14 cellular contexts compared by ENCODE assay signal in genomic region chr16:1377406-1378010, GRCh38. TPM values are rescaled to one million over a fixed set of nuclear protein-coding genes. Genes with fewer than 3 reads are reported as not detected.
DNase-seq lines count a peak whose midpoint lies in the region; ATAC-seq, FAIRE-seq and TF ChIP-seq lines count a peak whose summit lies in the region.
"Had no signal": no experiment of that assay in that cellular context is flagged by ENCODE, and none has a peak within 500 bp of the region (broad histone marks: within the 10 kb centered on the region; RNA-seq: fewer than 3 reads in every experiment).

No MANE protein-coding gene starts in this region.

- ATAC-seq in SK-N-SH treated with all-trans-retinoic acid at 6 μM for 48 hours = no peak
- no peak for ATAC-seq in GM12878
- ATAC-seq in GM18909 (IDR thresholded peaks at IDR 0.05; ENCODE audit: poor library complexity, unreplicated experiment) = no peak
- ATAC-seq: lower lobe of right lung, right cardiac atrium had no signal

- no peak overlapping the region for H2BK120ac ChIP-seq in trophoblast cell (ENCODE audit: insufficient read depth, low read length, poor library complexity)

- H4K91ac ChIP-seq in trophoblast cell (ENCODE audit: low read depth, low read length) = no peak overlapping the region

- H3K4me2 ChIP-seq in SK-N-SH (peak overlapping the region; percentile 99; the same call in 1 of the 2 replicates), GM12878 (ENCODE audit: control insufficient read depth, insufficient read depth) (peak overlapping the region; percentile 80; the same call in 1 of the 2 replicates), trophoblast cell (ENCODE audit: low read length) (peak overlapping the region; percentile 7)
- H3K4me2 ChIP-seq: KMS-11 had no signal

- H3K79me2 ChIP-seq in SK-N-SH (ENCODE audit: insufficient read depth) (peaks cover 9% of the 10 kb centered on the region; the same call in 1 of the 2 replicates), GM12878 (ENCODE audit: control insufficient read depth, insufficient read depth, low read length) (peaks cover 18% of the 10 kb centered on the region), trophoblast cell (ENCODE audit: control insufficient read depth, insufficient read depth, low read length, poor library complexity) (peaks cover 17% of the 10 kb centered on the region)

- no peak for TF ChIP-seq EP300 in SK-N-SH (IDR thresholded peaks at IDR 0.05; ENCODE audit: borderline replicate concordance in 1 of 2, low read depth in 1 of 2, low read length in 1 of 2)
- no peak for TF ChIP-seq EP300 in GM12878 (IDR thresholded peaks at IDR 0.05; ENCODE audit: borderline replicate concordance in 1 of 2, control insufficient read depth in 1 of 2, low read depth in 2 of 2, low read length in 2 of 2)

- peak overlapping the region; percentile 61 for H3K4ac ChIP-seq in trophoblast cell (ENCODE audit: low read depth, low read length)

- H3K9me2 ChIP-seq in SK-N-SH = no peaks in the 10 kb centered on the region

- intact Hi-C loops in GM12878 (cut with micrococcal nuclease; ENCODE audit: unreplicated experiment) = no loop called here

- SMC1A ChIA-PET in GM12878 (lab: Charles Lee; ENCODE audit: uncharacterized antibody, unreplicated experiment) = no interaction called here

- H4K8ac ChIP-seq in trophoblast cell (ENCODE audit: low read depth, low read length) = no peak overlapping the region

- POLR2A ChIA-PET in SK-N-SH (lab: Yijun Ruan, JAX) (interaction anchor here (1.1 kb wide), 1 partner anchor 43 kb away, joined by 3 read pairs; the partner anchor contains the start of gene UQCC4), GM12878 (lab: Charles Lee) (no interaction called here)

- no peaks in the 10 kb centered on the region for H3K27me3 ChIP-seq in SK-N-SH (ENCODE audit: insufficient read depth)
- no peaks in the 10 kb centered on the region for H3K27me3 ChIP-seq in HUES64 (ENCODE audit: insufficient read depth, low read length)
- no peaks in the 10 kb centered on the region for H3K27me3 ChIP-seq in GM12878 (replicated peaks in 1 of 2; ENCODE audit: control insufficient read depth in 2 of 2, insufficient read depth in 2 of 2, low read length in 1 of 2)
- no peaks in the 10 kb centered on the region for H3K27me3 ChIP-seq in trophoblast cell (ENCODE audit: insufficient read depth, low read length)
- H3K27me3 ChIP-seq: Peyer's patch had no signal

- no peak overlapping the region for H2BK12ac ChIP-seq in trophoblast cell (ENCODE audit: low read length)

- RAD21 ChIA-PET in GM12878 (lab: Charles Lee; ENCODE audit: unreplicated experiment) = no interaction called here

- TF ChIP-seq RAD21 in SK-N-SH (IDR thresholded peaks at IDR 0.05; ENCODE audit: low read length) = no peak
- no peak for TF ChIP-seq RAD21 in GM12878 (IDR thresholded peaks at IDR 0.05; ENCODE audit: insufficient read depth, low read depth, low read length)

- peaks cover 10% of the 10 kb centered on the region for H3K79me1 ChIP-seq in trophoblast cell (ENCODE audit: low read length)

- H2AK5ac ChIP-seq in trophoblast cell (ENCODE audit: low read length) = no peak overlapping the region

- FAIRE-seq in GM12878 (lab: Jason Lieb, UNC) = no peak
- no peak for FAIRE-seq in urothelium cell line (lab: Jason Lieb, UNC)

- H3K4me1 ChIP-seq in SK-N-SH (ENCODE audit: control insufficient read depth in 1 of 2, insufficient read depth in 2 of 2, low read depth in 1 of 2, low read length in 1 of 2) (peaks cover 9 to 12% of the 10 kb centered on the region in 2 experiments; a peak in 3 of 4 replicates), HUES64 (ENCODE audit: insufficient read depth, low read length) (0 out of 2 replicates have a peak, but pooled peaks cover 4% of the 10 kb centered on the region), GM12878 (ENCODE audit: control insufficient read depth, insufficient read depth, low read length) (peaks cover 8% of the 10 kb centered on the region; the same call in 1 of the 2 replicates), trophoblast cell (ENCODE audit: control insufficient read depth in 1 of 2, insufficient read depth in 2 of 2, low read length in 2 of 2) (peaks cover 9 to 15% of the 10 kb centered on the region in 2 experiments)

- no peak overlapping the region for H2BK5ac ChIP-seq in trophoblast cell (ENCODE audit: low read depth, low read length, poor library complexity)

- WGBS in SK-N-SH (ENCODE audit: low lambda C conversion rate) = 93% methylated on average over 9 of the region's 10 CpGs
- 85% methylated on average over 10 of the region's 10 CpGs for WGBS in HUES64
- 91% methylated on average over 6 of the region's 10 CpGs for WGBS in GM12878 (ENCODE audit: insufficient coverage, insufficient replicate concordance, low lambda C conversion rate, missing lambda C conversion rate)
- no CpG with 5 or more reads among the region's 10 CpGs for WGBS in trophoblast cell (ENCODE audit: extremely low coverage, insufficient coverage, insufficient read length)

- H3K9me3 ChIP-seq in SK-N-SH (no peaks in the 10 kb centered on the region), HUES64 (ENCODE audit: insufficient read depth, low read depth, low read length) (no peaks in the 10 kb centered on the region), GM12878 (replicated peaks; ENCODE audit: control insufficient read depth, insufficient read depth, low read length) (no peaks in the 10 kb centered on the region), trophoblast cell (ENCODE audit: insufficient read depth, low read depth, low read length) (peaks cover 2% of the 10 kb centered on the region)
- H3K9me3 ChIP-seq: lower lobe of right lung, Peyer's patch had no signal

- no peak overlapping the region for H3K23ac ChIP-seq in trophoblast cell (ENCODE audit: low read length)

- in situ Hi-C loops in GM12878 (cut with MboI) = no loop called here

- H4K12ac ChIP-seq in trophoblast cell (ENCODE audit: low read depth, low read length) = no peak overlapping the region

- TF ChIP-seq CTCF in SK-N-SH (IDR thresholded peaks at IDR 0.05) (no peak), GM12878 (IDR thresholded peaks at IDR 0.05 in 2 of 3, conservative IDR thresholded peaks at IDR 0.05 in 1 of 3; ENCODE audit: control insufficient read depth in 2 of 3, extremely low read depth in 1 of 3, insufficient read depth in 1 of 3, low read depth in 3 of 3, low read length in 3 of 3) (no peak)

- H3K9ac ChIP-seq in SK-N-SH (no peak overlapping the region), HUES64 (ENCODE audit: low read depth, low read length) (no peak overlapping the region), GM12878 (ENCODE audit: control insufficient read depth, insufficient read depth, low read length) (no peak overlapping the region; the same call in 1 of the 2 replicates), trophoblast cell (ENCODE audit: low read length) (no peak overlapping the region)
- H3K9ac ChIP-seq: KMS-11 had no signal

- H3K27ac ChIP-seq in SK-N-SH (ENCODE audit: low read depth in 2 of 2, low read length in 1 of 2) (no peak overlapping the region), HUES64 (ENCODE audit: low read depth, low read length) (no peak overlapping the region), GM12878 (ENCODE audit: control insufficient read depth, insufficient read depth) (no peak overlapping the region), trophoblast cell (ENCODE audit: low read depth, low read length) (no peak overlapping the region)
- H3K27ac ChIP-seq: KMS-11, lower lobe of right lung, Peyer's patch, WERI-Rb-1 had no signal

- no peak for TF ChIP-seq POLR2A in GM12878 (IDR thresholded peaks at IDR 0.05; ENCODE audit: low read depth, low read length)

- H3K36me3 ChIP-seq in SK-N-SH (replicated peaks in 1 of 2; ENCODE audit: control insufficient read depth in 1 of 2, insufficient read depth in 2 of 2, low read length in 1 of 2) (peaks cover 0 to 3% of the 10 kb centered on the region in 2 experiments), HUES64 (ENCODE audit: insufficient read depth, low read length) (0 out of 2 replicates have a peak, but pooled peaks cover 9% of the 10 kb centered on the region), GM12878 (ENCODE audit: control insufficient read depth in 2 of 2, insufficient read depth in 2 of 2, low read length in 1 of 2) (no peaks in the 10 kb centered on the region; a peak in 1 of 4 replicates), trophoblast cell (ENCODE audit: control insufficient read depth in 1 of 2, insufficient read depth in 2 of 2, low read length in 2 of 2) (peaks cover 23 to 24% of the 10 kb centered on the region in 2 experiments)
- H3K36me3 ChIP-seq: WERI-Rb-1 had no signal

- no peak overlapping the region for H3K14ac ChIP-seq in trophoblast cell (ENCODE audit: low read length)

- no peaks in the 10 kb centered on the region for H4K20me1 ChIP-seq in SK-N-SH (ENCODE audit: insufficient read depth)
- no peaks in the 10 kb centered on the region for H4K20me1 ChIP-seq in GM12878 (ENCODE audit: control insufficient read depth, insufficient read depth)

- peak overlapping the region; percentile 24 for H3K18ac ChIP-seq in trophoblast cell (ENCODE audit: low read length)

- H2AFZ ChIP-seq in SK-N-SH (ENCODE audit: low read depth) = no peak overlapping the region
- H2AFZ ChIP-seq in GM12878 (ENCODE audit: control insufficient read depth, low read depth, low read length) = no peak overlapping the region
- H2AFZ ChIP-seq in trophoblast cell (ENCODE audit: insufficient read depth, low read length, poor library complexity) = no peak overlapping the region

- BruUV-seq in GM12878 (replicated peaks; lab: Mats Ljungman, UMichigan) = no TSS peak

- DNase-seq in SK-N-SH (no peak), GM12878 (ENCODE audit: low read depth, low spot score) (no peak), trophoblast cell (no peak), urothelium cell line (ENCODE audit: low spot score) (no peak), NCI-H187 (lab: John Stamatoyannopoulos, UW) (no peak)
- DNase-seq: 8988T, lower lobe of right lung, Peyer's patch, WERI-Rb-1 had no signal

- no peak overlapping the region for H3K4me3 ChIP-seq in SK-N-SH (ENCODE audit: low read depth in 2 of 2, low read length in 1 of 2)
- peak overlapping the region; percentile 79; the same call in 1 of the 2 replicates for H3K4me3 ChIP-seq in HUES64 (ENCODE audit: low read length)
- H3K4me3 ChIP-seq in GM12878 = 0 out of 2 replicates have a peak overlapping the region, but pooled peaks have one; percentile 73
- H3K4me3 ChIP-seq in trophoblast cell (ENCODE audit: low read depth, low read length) = no peak overlapping the region
- H3K4me3 ChIP-seq: lower lobe of right lung, Peyer's patch had no signal

- peaks cover 10% of the 10 kb centered on the region for H3F3A ChIP-seq in SK-N-SH (replicated peaks; ENCODE audit: insufficient read depth)

- CTCF ChIA-PET in SK-N-SH (lab: Yijun Ruan, JAX) = interaction anchor here (0.6 to 3.9 kb wide), 5 partner anchors 8 to 40 kb away, joined by 3 to 39 read pairs (median 3); no protein-coding TSS in a partner anchor
- CTCF ChIA-PET in GM12878 (lab: Yijun Ruan, JAX) = interaction anchor here (2.4 kb wide), 1 partner anchor 14 kb away, joined by 10 read pairs; no protein-coding TSS in a partner anchor

RNA-seq across cellular contexts. Expression of gene GNPTG, which starts 25.8 kb away (rescaled TPM):
- polyA plus RNA-seq in SK-N-SH (2012; rRNA removed) = 113 and 114 TPM in 2 replicates
- 53.9 and 77.4 TPM in 2 replicates for polyA plus RNA-seq in SK-N-SH (2012; cell fraction: cytosol; rRNA removed)
- polyA plus RNA-seq in SK-N-SH (2012; cell fraction: nucleus; rRNA removed) = 170 and 246 TPM in 2 replicates
- 14.9 TPM for polyA plus RNA-seq in HUES64 (2013, experiment 1 of 2)
- polyA plus RNA-seq in HUES64 (2013, experiment 2 of 2) = 14.2 TPM
- total RNA-seq in GM12878 (2013; cell fraction: nucleolus; rRNA removed) = 14.1 and 16.1 TPM in 2 replicates
- 19.8 and 21.9 TPM in 2 replicates for total RNA-seq in GM12878 (2014; rRNA removed)
- 10.7 TPM in 2 replicates for total RNA-seq in GM12878 (2014; rRNA removed; fragmentation: Illumina TruSeq; extraction: Trizol)
- 23.6 and 25.3 TPM in 2 replicates for total RNA-seq in GM12878 (2021)
- polyA plus RNA-seq in GM12878 (2011; ENCODE audit: low read depth) = 8.7 TPM
- 9.5 and 19.9 TPM in 2 replicates for polyA plus RNA-seq in GM12878 (2011; rRNA removed)
- 27.0 and 37.0 TPM in 2 replicates for polyA plus RNA-seq in GM12878 (2011; cell fraction: cytosol; rRNA removed)
- polyA plus RNA-seq in GM12878 (2011; cell fraction: nucleus; rRNA removed) = 63.8 and 81.0 TPM in 2 replicates
- polyA plus RNA-seq in GM12878 (2012) = 21.9 and 23.7 TPM in 2 replicates
- polyA plus RNA-seq in GM12878 (2014; fragmentation: Illumina TruSeq; extraction: Trizol) = 2.5 and 7.9 TPM in 2 replicates
- 1 to 10 TPM in 1 of 2 experiments, under 1 TPM in 1; 0.80 to 2.4 TPM for polyA plus RNA-seq in GM12878 (2014; fragmentation: Nextera tagmentation; extraction: Ambion mirVana)
- polyA plus RNA-seq in GM12878 (2014; rRNA removed) = 29.9 and 36.9 TPM in 2 replicates
- 10 to 100 TPM; 25.9 to 32.6 TPM for polyA plus RNA-seq in GM12878 (2016; fragmentation: Nextera tagmentation; extraction: Ambion mirVana)
- 7.9 and 8.0 TPM in 2 replicates for polyA minus RNA-seq in GM12878 (2011; rRNA and poly(A)+ RNA removed)
- polyA minus RNA-seq in GM12878 (2011; cell fraction: cytosol; rRNA and poly(A)+ RNA removed) = 7.3 and 8.2 TPM in 2 replicates
- 6.5 and 16.5 TPM in 2 replicates for polyA minus RNA-seq in GM12878 (2011; cell fraction: nucleus; rRNA and poly(A)+ RNA removed)
- 23.8 and 24.6 TPM in 2 replicates for polyA plus RNA-seq in trophoblast cell (2013)

RNA-seq across cellular contexts. Expression of gene TSR3, which starts 25.8 kb away (rescaled TPM):
- polyA plus RNA-seq in SK-N-SH (2012; rRNA removed) (67.6 and 87.3 TPM in 2 replicates), GM12878 (2011; rRNA removed) (12.3 and 26.2 TPM in 2 replicates), GM12878 (2014; fragmentation: Illumina TruSeq; extraction: Trizol) (0.81 and 9.9 TPM in 2 replicates), GM12878 (2014; fragmentation: Nextera tagmentation; extraction: Ambion mirVana) (10 to 100 TPM in 1 of 2 experiments, 1 to 10 TPM in 1; 3.4 to 11.2 TPM), GM12878 (2014; rRNA removed) (72.2 and 86.1 TPM in 2 replicates), GM12878 (2016; fragmentation: Nextera tagmentation; extraction: Ambion mirVana) (100 to 1,000 TPM; 101 to 108 TPM)
- polyA plus RNA-seq in SK-N-SH (2012; cell fraction: cytosol; rRNA removed) = 57.7 and 71.3 TPM in 2 replicates
- polyA plus RNA-seq in SK-N-SH (2012; cell fraction: nucleus; rRNA removed) = 44.6 and 53.0 TPM in 2 replicates
- polyA plus RNA-seq in HUES64 (2013, experiment 1 of 2) = 50.1 TPM
- 45.6 TPM for polyA plus RNA-seq in HUES64 (2013, experiment 2 of 2)
- total RNA-seq in GM12878 (2013; cell fraction: nucleolus; rRNA removed) = 6.0 and 6.3 TPM in 2 replicates
- total RNA-seq in GM12878 (2014; rRNA removed) (72.7 and 73.7 TPM in 2 replicates), GM12878 (2014; rRNA removed; fragmentation: Illumina TruSeq; extraction: Trizol) (20.9 and 23.4 TPM in 2 replicates), GM12878 (2021) (66.1 and 67.6 TPM in 2 replicates)
- polyA plus RNA-seq in GM12878 (2011; ENCODE audit: low read depth) = 7.7 TPM
- 37.2 and 58.2 TPM in 2 replicates for polyA plus RNA-seq in GM12878 (2011; cell fraction: cytosol; rRNA removed)
- 25.4 and 32.3 TPM in 2 replicates for polyA plus RNA-seq in GM12878 (2011; cell fraction: nucleus; rRNA removed)
- 36.1 and 41.1 TPM in 2 replicates for polyA plus RNA-seq in GM12878 (2012)
- 5.3 and 22.8 TPM in 2 replicates for polyA minus RNA-seq in GM12878 (2011; rRNA and poly(A)+ RNA removed)
- 16.0 and 19.3 TPM in 2 replicates for polyA minus RNA-seq in GM12878 (2011; cell fraction: cytosol; rRNA and poly(A)+ RNA removed)
- polyA minus RNA-seq in GM12878 (2011; cell fraction: nucleus; rRNA and poly(A)+ RNA removed) = 6.5 and 9.8 TPM in 2 replicates
- 34.9 and 35.3 TPM in 2 replicates for polyA plus RNA-seq in trophoblast cell (2013)

RNA-seq across cellular contexts. Expression of gene UNKL, which starts 37.0 kb away (rescaled TPM):
- polyA plus RNA-seq in SK-N-SH (2012; rRNA removed) = 16.3 and 16.4 TPM in 2 replicates
- 8.4 and 10.3 TPM in 2 replicates for polyA plus RNA-seq in SK-N-SH (2012; cell fraction: cytosol; rRNA removed)
- 58.9 and 79.6 TPM in 2 replicates for polyA plus RNA-seq in SK-N-SH (2012; cell fraction: nucleus; rRNA removed)
- 15.2 TPM for polyA plus RNA-seq in HUES64 (2013, experiment 1 of 2)
- polyA plus RNA-seq in HUES64 (2013, experiment 2 of 2) = 21.9 TPM
- total RNA-seq in GM12878 (2013; cell fraction: nucleolus; rRNA removed) = 59.6 and 66.8 TPM in 2 replicates
- total RNA-seq in GM12878 (2014; rRNA removed) = 7.5 and 12.4 TPM in 2 replicates
- 3.5 and 5.4 TPM in 2 replicates for total RNA-seq in GM12878 (2014; rRNA removed; fragmentation: Illumina TruSeq; extraction: Trizol)
- 18.4 and 21.6 TPM in 2 replicates for total RNA-seq in GM12878 (2021)
- 6.8 TPM for polyA plus RNA-seq in GM12878 (2011; ENCODE audit: low read depth)
- polyA plus RNA-seq in GM12878 (2011; rRNA removed) = 8.9 and 11.2 TPM in 2 replicates
- 8.2 and 12.7 TPM in 2 replicates for polyA plus RNA-seq in GM12878 (2011; cell fraction: cytosol; rRNA removed)
- 109 and 131 TPM in 2 replicates for polyA plus RNA-seq in GM12878 (2011; cell fraction: nucleus; rRNA removed)
- 10.9 and 18.3 TPM in 2 replicates for polyA plus RNA-seq in GM12878 (2012)
- 1.1 and 2.1 TPM in 2 replicates for polyA plus RNA-seq in GM12878 (2014; fragmentation: Illumina TruSeq; extraction: Trizol)
- under 1 TPM; 0.40 to 0.57 TPM for polyA plus RNA-seq in GM12878 (2014; fragmentation: Nextera tagmentation; extraction: Ambion mirVana)
- 15.1 and 20.7 TPM in 2 replicates for polyA plus RNA-seq in GM12878 (2014; rRNA removed)
- polyA plus RNA-seq in GM12878 (2016; fragmentation: Nextera tagmentation; extraction: Ambion mirVana) = 1 to 10 TPM; 8.6 to 9.6 TPM
- 4.3 and 6.6 TPM in 2 replicates for polyA minus RNA-seq in GM12878 (2011; rRNA and poly(A)+ RNA removed)
- polyA minus RNA-seq in GM12878 (2011; cell fraction: cytosol; rRNA and poly(A)+ RNA removed) = 6.7 and 10.3 TPM in 2 replicates
- polyA minus RNA-seq in GM12878 (2011; cell fraction: nucleus; rRNA and poly(A)+ RNA removed) = 14.6 and 20.2 TPM in 2 replicates
- 24.9 and 25.4 TPM in 2 replicates for polyA plus RNA-seq in trophoblast cell (2013)

RNA-seq across cellular contexts. Expression of gene UQCC4, which starts 43.0 kb away (rescaled TPM):
- polyA plus RNA-seq in SK-N-SH (2012; rRNA removed) = 47.6 and 51.9 TPM in 2 replicates
- 38.1 and 42.7 TPM in 2 replicates for polyA plus RNA-seq in SK-N-SH (2012; cell fraction: cytosol; rRNA removed)
- 32.6 and 44.5 TPM in 2 replicates for polyA plus RNA-seq in SK-N-SH (2012; cell fraction: nucleus; rRNA removed)
- polyA plus RNA-seq in HUES64 (2013, experiment 1 of 2) = 14.5 TPM
- 17.6 TPM for polyA plus RNA-seq in HUES64 (2013, experiment 2 of 2)
- total RNA-seq in GM12878 (2013; cell fraction: nucleolus; rRNA removed) = 7.8 and 10.6 TPM in 2 replicates
- 23.8 and 29.2 TPM in 2 replicates for total RNA-seq in GM12878 (2014; rRNA removed)
- total RNA-seq in GM12878 (2014; rRNA removed; fragmentation: Illumina TruSeq; extraction: Trizol) = 12.4 and 15.1 TPM in 2 replicates
- 21.9 and 23.7 TPM in 2 replicates for total RNA-seq in GM12878 (2021)
- polyA plus RNA-seq in GM12878 (2011; ENCODE audit: low read depth) = 12.4 TPM
- 24.5 and 32.9 TPM in 2 replicates for polyA plus RNA-seq in GM12878 (2011; rRNA removed)
- 41.9 and 49.1 TPM in 2 replicates for polyA plus RNA-seq in GM12878 (2011; cell fraction: cytosol; rRNA removed)
- polyA plus RNA-seq in GM12878 (2011; cell fraction: nucleus; rRNA removed) = 21.9 and 25.0 TPM in 2 replicates
- polyA plus RNA-seq in GM12878 (2012) = 15.1 and 16.1 TPM in 2 replicates
- 4.1 and 9.2 TPM in 2 replicates for polyA plus RNA-seq in GM12878 (2014; fragmentation: Illumina TruSeq; extraction: Trizol)
- 1 to 10 TPM; 1.7 to 4.7 TPM for polyA plus RNA-seq in GM12878 (2014; fragmentation: Nextera tagmentation; extraction: Ambion mirVana)
- polyA plus RNA-seq in GM12878 (2014; rRNA removed) = 25.4 and 27.1 TPM in 2 replicates
- 10 to 100 TPM; 45.3 to 56.1 TPM for polyA plus RNA-seq in GM12878 (2016; fragmentation: Nextera tagmentation; extraction: Ambion mirVana)
- 12.1 and 16.2 TPM in 2 replicates for polyA minus RNA-seq in GM12878 (2011; rRNA and poly(A)+ RNA removed)
- 6.8 and 7.5 TPM in 2 replicates for polyA minus RNA-seq in GM12878 (2011; cell fraction: cytosol; rRNA and poly(A)+ RNA removed)
- 6.4 and 13.4 TPM in 2 replicates for polyA minus RNA-seq in GM12878 (2011; cell fraction: nucleus; rRNA and poly(A)+ RNA removed)
- polyA plus RNA-seq in trophoblast cell (2013) = 17.1 and 17.3 TPM in 2 replicates

RNA-seq across cellular contexts. Expression of gene BAIAP3, which starts 44.1 kb away (rescaled TPM):
- polyA plus RNA-seq in SK-N-SH (2012; rRNA removed) (1.1 and 2.0 TPM in 2 replicates), GM12878 (2011; rRNA removed) (0.03 and 0.16 TPM in 2 replicates), GM12878 (2014; fragmentation: Illumina TruSeq; extraction: Trizol) (0.03 TPM in 1 of 2 replicates, not detected in the other), GM12878 (2014; fragmentation: Nextera tagmentation; extraction: Ambion mirVana) (not detected), GM12878 (2014; rRNA removed) (0.56 TPM in 2 replicates), GM12878 (2016; fragmentation: Nextera tagmentation; extraction: Ambion mirVana) (under 1 TPM; 0.14 to 0.31 TPM)
- 0.13 and 0.58 TPM in 2 replicates for polyA plus RNA-seq in SK-N-SH (2012; cell fraction: cytosol; rRNA removed)
- polyA plus RNA-seq in SK-N-SH (2012; cell fraction: nucleus; rRNA removed) = 8.2 and 12.4 TPM in 2 replicates
- polyA plus RNA-seq in HUES64 (2013, experiment 1 of 2) = 1.7 TPM
- 4.2 TPM for polyA plus RNA-seq in HUES64 (2013, experiment 2 of 2)
- 0.37 and 0.44 TPM in 2 replicates for total RNA-seq in GM12878 (2013; cell fraction: nucleolus; rRNA removed)
- total RNA-seq in GM12878 (2014; rRNA removed) (0.17 TPM in 1 of 2 replicates, not detected in the other), GM12878 (2014; rRNA removed; fragmentation: Illumina TruSeq; extraction: Trizol) (not detected in 2 replicates), GM12878 (2021) (0.56 and 0.58 TPM in 2 replicates)
- 0.35 TPM for polyA plus RNA-seq in GM12878 (2011; ENCODE audit: low read depth)
- 0.03 and 0.15 TPM in 2 replicates for polyA plus RNA-seq in GM12878 (2011; cell fraction: cytosol; rRNA removed)
- 0.99 and 1.3 TPM in 2 replicates for polyA plus RNA-seq in GM12878 (2011; cell fraction: nucleus; rRNA removed)
- polyA plus RNA-seq in GM12878 (2012) = 0.70 and 1.6 TPM in 2 replicates
- not detected in 2 replicates for polyA minus RNA-seq in GM12878 (2011; rRNA and poly(A)+ RNA removed)
- polyA minus RNA-seq in GM12878 (2011; cell fraction: cytosol; rRNA and poly(A)+ RNA removed) = not detected in 2 replicates
- polyA minus RNA-seq in GM12878 (2011; cell fraction: nucleus; rRNA and poly(A)+ RNA removed) = 0.19 and 0.48 TPM in 2 replicates
- polyA plus RNA-seq in trophoblast cell (2013) = 2.1 and 2.5 TPM in 2 replicates

Comparison
In these comparisons a context has a peak if more than half of its experiments do, and no peak if none do; other contexts are left out.
1. H3K4me2 ChIP-seq: peak in every context shown above with its lines; median percentile 99 in SK-N-SH; 80 in GM12878; 7 in trophoblast cell.
2. H3K4me3 ChIP-seq: peak in HUES64 (single experiment) and GM12878 (single experiment); none in SK-N-SH (0 of 2) and trophoblast cell (single experiment).